In genomic region chr1:223133301-223133823, GRCh38 we compare ENCODE assay signal across 8 cellular contexts. TPM values are rescaled to one million over a fixed set of nuclear protein-coding genes. Genes with fewer than 3 reads are reported as not detected.
A peak's percentile ranks its signal among the peaks of the same experiment; 100 is the strongest.
DNase-seq lines count a peak whose midpoint lies in the region; ATAC-seq, FAIRE-seq and TF ChIP-seq lines count a peak whose summit lies in the region.

No MANE protein-coding gene starts in this region.

- TF ChIP-seq CTCF in kidney (IDR thresholded peaks at IDR 0.05; ENCODE audit: borderline replicate concordance, extremely low read depth, insufficient read depth) = no peak
- peak in 2 of 5 experiments; percentile 91 to 93 for TF ChIP-seq CTCF in tibial nerve (IDR thresholded peaks at IDR 0.05)

- peak; percentile 8 to 13 for ATAC-seq in activated T-cell treated with anti-CD3 and anti-CD28 coated beads, Interleukin-2, amount 50 U/mL, for 4 hours

- no peaks in the 10 kb centered on the region for H3K9me3 ChIP-seq in SK-N-MC (ENCODE audit: low read depth, low read length)
- H3K9me3 ChIP-seq in kidney (ENCODE audit: control insufficient read depth in 1 of 2, low read length in 2 of 2) = no peaks in the 10 kb centered on the region
- no peaks in the 10 kb centered on the region for H3K9me3 ChIP-seq in tibial nerve

- intact Hi-C loops in kidney (cut with DNase I) = no loop called here

- H3K4me1 Mint-ChIP-seq in activated T-cell treated with anti-CD3 and anti-CD28 coated beads, Interleukin-2, amount 50 U/mL, for 4 hours (ENCODE audit: low read depth) = peaks cover 20% of the 10 kb centered on the region

- H3K9ac ChIP-seq in SK-N-MC (ENCODE audit: insufficient read length) = no peak overlapping the region
- peak overlapping the region in 1 of 2 donors; percentile 40 for H3K9ac ChIP-seq in kidney (ENCODE audit: low read length in 2 of 2)

- no peaks in the 10 kb centered on the region for H3K36me3 ChIP-seq in SK-N-MC (ENCODE audit: insufficient read depth, low read length)
- no peaks in the 10 kb centered on the region for H3K36me3 ChIP-seq in kidney (ENCODE audit: control insufficient read depth in 1 of 2, insufficient read depth in 2 of 2, low read length in 2 of 2)
- H3K36me3 ChIP-seq in tibial nerve = peaks cover 0 to 7% (median 0%) of the 10 kb centered on the region in 3 donors

- H3K4me3 ChIP-seq in SK-N-MC (peak overlapping the region; percentile 75), kidney (ENCODE audit: low read length in 2 of 2) (peak overlapping the region; percentile 43 to 49), tibial nerve (peak overlapping the region in 3 of 4 donors; percentile 23 to 43 (median 29))

- no peaks in the 10 kb centered on the region for H3K9me3 Mint-ChIP-seq in activated T-cell treated with anti-CD3 and anti-CD28 coated beads, Interleukin-2, amount 50 U/mL, for 4 hours

- H3K27me3 Mint-ChIP-seq in activated T-cell treated with anti-CD3 and anti-CD28 coated beads, Interleukin-2, amount 50 U/mL, for 4 hours (ENCODE audit: low read depth) = peaks cover 11% of the 10 kb centered on the region

- FAIRE-seq in kidney (lab: Jason Lieb, UNC) = no peak

- H3K36me3 Mint-ChIP-seq in activated T-cell treated with anti-CD3 and anti-CD28 coated beads, Interleukin-2, amount 50 U/mL, for 4 hours (ENCODE audit: insufficient read depth) = no peaks in the 10 kb centered on the region

- H3K4me1 ChIP-seq in kidney (ENCODE audit: control insufficient read depth in 1 of 2, insufficient read depth in 1 of 2, low read depth in 1 of 2, low read length in 2 of 2) = peaks cover 5 to 7% of the 10 kb centered on the region in 2 donors
- peaks cover 0 to 55% (median 16%) of the 10 kb centered on the region in 4 donors for H3K4me1 ChIP-seq in tibial nerve

- TF ChIP-seq POLR2A in tibial nerve (IDR thresholded peaks at IDR 0.05) = no peak

- peak overlapping the region; percentile 63 for H3K4me3 Mint-ChIP-seq in activated T-cell treated with anti-CD3 and anti-CD28 coated beads, Interleukin-2, amount 50 U/mL, for 4 hours

- no peak overlapping the region for H3K27ac ChIP-seq in SK-N-MC
- H3K27ac ChIP-seq in kidney (ENCODE audit: low read depth in 2 of 2, low read length in 2 of 2) = no peak overlapping the region
- peak overlapping the region in 1 of 4 donors; percentile 49 for H3K27ac ChIP-seq in tibial nerve

- no peak for DNase-seq in activated T-cell treated with anti-CD3 and anti-CD28 coated beads, Interleukin-2, amount 50 U/mL, for 4 hours
- DNase-seq in activated T-cell treated with anti-CD3 and anti-CD28 coated beads, Interleukin-2, amount 50 U/mL, for 1 hour = no peak
- DNase-seq in SK-N-MC (ENCODE audit: low read depth, low spot score) (no peak), kidney (no peak), tibial nerve (ENCODE audit: low spot score in 2 of 2) (no peak), COLO668 (lab: John Stamatoyannopoulos, UW; ENCODE audit: unreplicated experiment) (no peak), NCI-H2029 treated with DMSO at 0.1 percent for 48 hours (lab: John Stamatoyannopoulos, UW) (no peak)
- no peak for DNase-seq in NK-92 treated with Interleukin-12 subunit alpha and Interleukin-12 subunit beta, amount 100 ng/mL, for 24 hours (lab: John Stamatoyannopoulos, UW)

- no peaks in the 10 kb centered on the region for H3K27me3 ChIP-seq in tibial nerve

- 30 to 38% methylated on average over 15 of the region's 15 CpGs for WGBS in tibial nerve, 2 donors

- TF ChIP-seq EP300 in tibial nerve (IDR thresholded peaks at IDR 0.05) = no peak

RNA-seq across cellular contexts. Expression of gene TLR5, which starts 9.7 kb away (rescaled TPM):
- total RNA-seq in activated T-cell treated with anti-CD3 and anti-CD28 coated beads, Interleukin-2, amount 50 U/mL, for 4 hours = under 1 TPM; 0.05 to 0.33 (median 0.05) TPM
- 31.3 TPM for total RNA-seq in kidney
- polyA plus RNA-seq in kidney (ENCODE audit: insufficient read depth, low read depth, low replicate concordance) = 3.7 TPM
- 10 to 100 TPM in 3 of 4 donors, 1 to 10 TPM in 1; 3.7 to 19.2 (median 12.4) TPM for total RNA-seq in tibial nerve
